Comparison of ENCODE assay signal across 32 cellular contexts in the genomic region with DNA sequence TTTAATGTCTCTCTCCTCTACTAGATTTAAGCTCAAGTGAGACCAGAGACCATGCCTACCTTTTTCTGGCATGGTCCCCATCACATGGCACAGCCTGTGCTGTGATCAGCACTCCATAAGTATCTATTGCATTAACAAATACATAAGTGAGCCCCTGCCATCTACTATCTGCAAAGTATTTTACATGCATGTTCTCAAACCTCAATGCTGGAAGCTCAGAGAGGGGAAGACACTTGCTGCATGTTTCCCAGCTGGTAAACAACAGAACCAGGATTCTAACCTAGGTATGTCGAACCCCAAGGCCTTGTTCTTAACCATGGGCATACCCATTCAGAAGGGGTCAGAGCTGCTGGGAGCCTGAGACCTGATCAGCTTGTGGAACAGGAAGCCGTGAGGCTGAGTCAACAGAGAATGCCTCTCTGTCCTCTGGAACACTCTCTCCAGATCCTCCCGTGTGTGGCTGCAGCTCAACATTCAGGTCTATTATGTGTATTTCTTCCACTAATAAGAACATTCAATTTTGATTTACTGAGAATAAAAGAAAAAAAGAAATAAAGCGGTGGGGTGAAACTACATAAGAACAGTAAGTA.
"Had no signal": no experiment of that assay in that cellular context is flagged by ENCODE, and none has a peak within 500 bp of the region (broad histone marks: within the 10 kb centered on the region; RNA-seq: fewer than 3 reads in every experiment).

No MANE protein-coding gene starts in this region.

- FAIRE-seq: RCC 7860 had no signal

- DNase-seq: activated CD4-positive, alpha-beta T cell treated with anti-CD3 and anti-CD28 coated beads, Interleukin-2, amount 10 ng/mL, durations not matched to agents 24 days and 14 days; activated CD4-positive, alpha-beta T cell treated with anti-CD3 and anti-CD28 coated beads, Interleukin-2, amount 50 U/mL, for 4 hours; activated CD8-positive, alpha-beta T cell treated with anti-CD3 and anti-CD28 coated beads for 36 hours; activated effector memory CD4-positive, alpha-beta T cell treated with anti-CD3 and anti-CD28 coated beads, Interleukin-2, amount 50 U/mL, for 16 hours; activated naive CD4-positive, alpha-beta T cell; activated naive CD4-positive, alpha-beta T cell treated with anti-CD3 and anti-CD28 coated beads, Interleukin-2, amount 50 U/mL, for 16 hours; activated naive CD8-positive, alpha-beta T cell treated with anti-CD3 and anti-CD28 coated beads for 36 hours; activated T-cell treated with anti-CD3 and anti-CD28 coated beads, Interleukin-2, amount 50 U/mL, for 1 hour; activated T-cell treated with anti-CD3 and anti-CD28 coated beads, Interleukin-2, amount 50 U/mL, for 72 hours; amygdala; Kasumi-1; KG1; MM.1S; NCI-H1092 treated with DMSO at 0.1 percent for 48 hours; NCI-H1417; NCI-H146; NCI-H187; NCI-H2029 treated with DMSO at 0.1 percent for 48 hours; NCI-H2107; NCI-H2171; NCI-H510A; NCI-H526; NK-92 treated with Interleukin-12 subunit alpha and Interleukin-12 subunit beta, amount 100 ng/mL, for 24 hours; SIG-M5; SW 1271; T1000 had no signal

- H3K27me3 ChIP-seq: ascending aorta had no signal

- H3K27ac ChIP-seq: ascending aorta, PC-9, RWPE1 had no signal

- H2AFZ ChIP-seq: PC-9 had no signal

- H3K4me1 ChIP-seq: ascending aorta had no signal

- H3K36me3 ChIP-seq: ascending aorta had no signal

- H3K4me2 ChIP-seq: PC-9 had no signal

- H3K9me3 ChIP-seq: ascending aorta had no signal

- H3K4me3 ChIP-seq: ascending aorta, PC-9 had no signal

- ATAC-seq: activated CD8-positive, alpha-beta T cell treated with anti-CD3 and anti-CD28 coated beads for 36 hours; activated T-cell treated with anti-CD3 and anti-CD28 coated beads, Interleukin-2, amount 50 U/mL, for 72 hours; activated T-helper 17 cell treated with anti-CD3 and anti-CD28 coated beads, Interleukin-2, amount 50 U/mL, for 72 hours; Right ventricle myocardium inferior had no signal
